Comparison of ENCODE assay signal across 2 cellular contexts in the genomic region with DNA sequence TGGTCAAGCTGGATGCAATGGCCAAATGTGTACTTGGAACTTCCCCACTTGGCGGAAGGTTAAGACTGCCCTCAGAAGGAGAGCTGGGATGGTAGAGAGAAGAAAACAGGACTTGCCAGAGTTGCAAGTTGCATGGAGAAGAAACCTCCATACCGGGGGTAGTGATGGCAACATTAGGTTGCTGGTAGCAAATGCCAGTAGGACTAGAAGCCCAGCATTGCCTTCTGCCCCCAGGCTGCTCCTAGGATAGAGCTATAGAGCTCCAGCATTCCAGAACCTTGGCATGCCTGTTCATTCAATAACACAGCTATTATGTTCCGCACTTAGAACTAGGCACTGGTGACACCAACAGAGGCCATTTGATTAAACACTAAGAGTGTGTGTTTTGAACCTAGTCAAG.
TF ChIP-seq lines count a peak whose summit lies in the region.

No MANE protein-coding gene starts in this region.

TF ChIP-seq in GM12891, 5 proteins besides CTCF, POLR2A, EP300 and RAD21:
- TF ChIP-seq SPI1 (IDR thresholded peaks at IDR 0.05; ENCODE audit: low read depth, low read length): no peak

TF ChIP-seq in GM12878, 131 proteins besides CTCF, POLR2A, EP300 and RAD21:
- TF ChIP-seq EZH2 (IDR thresholded peaks at IDR 0.05; ENCODE audit: borderline replicate concordance, control insufficient read depth, low read depth, low read length): no peak
- TF ChIP-seq IKZF2 (IDR thresholded peaks at IDR 0.05): no peak
- no peak for TF ChIP-seq POU2F2 (IDR thresholded peaks at IDR 0.05; ENCODE audit: borderline replicate concordance, low read depth, low read length)
- TF ChIP-seq CREM (IDR thresholded peaks at IDR 0.05; ENCODE audit: low read depth): no peak
- TF ChIP-seq, protein P1, sequence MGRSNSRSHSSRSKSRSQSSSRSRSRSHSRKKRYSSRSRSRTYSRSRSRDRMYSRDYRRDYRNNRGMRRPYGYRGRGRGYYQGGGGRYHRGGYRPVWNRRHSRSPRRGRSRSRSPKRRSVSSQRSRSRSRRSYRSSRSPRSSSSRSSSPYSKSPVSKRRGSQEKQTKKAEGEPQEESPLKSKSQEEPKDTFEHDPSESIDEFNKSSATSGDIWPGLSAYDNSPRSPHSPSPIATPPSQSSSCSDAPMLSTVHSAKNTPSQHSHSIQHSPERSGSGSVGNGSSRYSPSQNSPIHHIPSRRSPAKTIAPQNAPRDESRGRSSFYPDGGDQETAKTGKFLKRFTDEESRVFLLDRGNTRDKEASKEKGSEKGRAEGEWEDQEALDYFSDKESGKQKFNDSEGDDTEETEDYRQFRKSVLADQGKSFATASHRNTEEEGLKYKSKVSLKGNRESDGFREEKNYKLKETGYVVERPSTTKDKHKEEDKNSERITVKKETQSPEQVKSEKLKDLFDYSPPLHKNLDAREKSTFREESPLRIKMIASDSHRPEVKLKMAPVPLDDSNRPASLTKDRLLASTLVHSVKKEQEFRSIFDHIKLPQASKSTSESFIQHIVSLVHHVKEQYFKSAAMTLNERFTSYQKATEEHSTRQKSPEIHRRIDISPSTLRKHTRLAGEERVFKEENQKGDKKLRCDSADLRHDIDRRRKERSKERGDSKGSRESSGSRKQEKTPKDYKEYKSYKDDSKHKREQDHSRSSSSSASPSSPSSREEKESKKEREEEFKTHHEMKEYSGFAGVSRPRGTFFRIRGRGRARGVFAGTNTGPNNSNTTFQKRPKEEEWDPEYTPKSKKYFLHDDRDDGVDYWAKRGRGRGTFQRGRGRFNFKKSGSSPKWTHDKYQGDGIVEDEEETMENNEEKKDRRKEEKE (IDR thresholded peaks at IDR 0.05): no peak
- TF ChIP-seq HCFC1 (IDR thresholded peaks at IDR 0.05; ENCODE audit: low read length): no peak
- no peak for TF ChIP-seq NR2F1 (conservative IDR thresholded peaks at IDR 0.05)
- no peak for TF ChIP-seq NR2C1 (IDR thresholded peaks at IDR 0.05)
- TF ChIP-seq IRF5 (IDR thresholded peaks at IDR 0.05; ENCODE audit: borderline replicate concordance): no peak
- TF ChIP-seq MYB (IDR thresholded peaks at IDR 0.05; ENCODE audit: borderline replicate concordance, low read depth, low read length): no peak
